Comparison of ENCODE assay signal across 10 cellular contexts in genomic region chr10:79323602-79324001, GRCh38. TPM values are rescaled to one million over a fixed set of nuclear protein-coding genes. Genes with fewer than 3 reads are reported as not detected.
A peak's percentile ranks its signal among the peaks of the same experiment; 100 is the strongest.
DNase-seq lines count a peak whose midpoint lies in the region; ATAC-seq and TF ChIP-seq lines count a peak whose summit lies in the region.
"Had no signal": no experiment of that assay in that cellular context is flagged by ENCODE, and none has a peak within 500 bp of the region (broad histone marks: within the 10 kb centered on the region; RNA-seq: fewer than 3 reads in every experiment).

No MANE protein-coding gene starts in this region.

- TF ChIP-seq RAD21 in SK-N-SH (IDR thresholded peaks at IDR 0.05; ENCODE audit: low read length) = no peak

- H3K79me2 ChIP-seq in SK-N-SH (ENCODE audit: insufficient read depth) = no peaks in the 10 kb centered on the region
- no peaks in the 10 kb centered on the region for H3K79me2 ChIP-seq in KMS-11 (ENCODE audit: insufficient read depth, low read depth)
- no peaks in the 10 kb centered on the region for H3K79me2 ChIP-seq in osteoblast (ENCODE audit: insufficient read depth, low read length)

- H3F3A ChIP-seq in SK-N-SH (replicated peaks; ENCODE audit: insufficient read depth) = peaks cover 18% of the 10 kb centered on the region

- H3K27ac ChIP-seq in SK-N-SH (ENCODE audit: low read depth in 2 of 2, low read length in 1 of 2) (peak overlapping the region in 1 of 2 experiments; percentile 68; a peak in 2 of 4 replicates), KMS-11 (peak overlapping the region; percentile 70), osteoblast (ENCODE audit: low read depth, low read length) (peak overlapping the region; percentile 74)
- H3K27ac ChIP-seq: 22Rv1 had no signal

- H3K9me2 ChIP-seq in SK-N-SH = no peaks in the 10 kb centered on the region

- POLR2A ChIA-PET in SK-N-SH (lab: Yijun Ruan, JAX) = no interaction called here

- CTCF ChIA-PET in SK-N-SH (lab: Yijun Ruan, JAX) = interaction anchor here (1.5 kb wide), 2 partner anchors 24 to 164 kb away, joined by 4 to 5 read pairs; no protein-coding TSS in a partner anchor

- H3K9me3 Mint-ChIP-seq in activated naive CD8-positive, alpha-beta T cell treated with anti-CD3 and anti-CD28 coated beads, Interleukin-2, amount 50 U/mL, for 24 hours = peaks cover 13% of the 10 kb centered on the region
- no peaks in the 10 kb centered on the region for H3K9me3 Mint-ChIP-seq in type B pancreatic cell

- H3K36me3 ChIP-seq in SK-N-SH (replicated peaks in 1 of 2; ENCODE audit: control insufficient read depth in 1 of 2, insufficient read depth in 2 of 2, low read length in 1 of 2) = no peaks in the 10 kb centered on the region
- no peaks in the 10 kb centered on the region for H3K36me3 ChIP-seq in KMS-11 (ENCODE audit: insufficient read depth)
- H3K36me3 ChIP-seq in osteoblast (ENCODE audit: insufficient read depth, low read length) = no peaks in the 10 kb centered on the region

- no peak overlapping the region for H3K4me3 ChIP-seq in SK-N-SH (ENCODE audit: low read depth in 2 of 2, low read length in 1 of 2)
- H3K4me3 ChIP-seq in KMS-11 (IDR thresholded peaks at IDR 0.05; ENCODE audit: insufficient read depth, low read depth, low read length) = no peak overlapping the region
- no peak overlapping the region for H3K4me3 ChIP-seq in osteoblast (ENCODE audit: insufficient read depth, low read length)

- no peaks in the 10 kb centered on the region for H4K20me1 ChIP-seq in SK-N-SH (ENCODE audit: insufficient read depth)
- H4K20me1 ChIP-seq in KMS-11 (ENCODE audit: insufficient read depth) = no peaks in the 10 kb centered on the region
- no peaks in the 10 kb centered on the region for H4K20me1 ChIP-seq in osteoblast (ENCODE audit: insufficient read depth, low read length)

- peaks cover 18 to 24% of the 10 kb centered on the region in 2 experiments; a peak in 3 of 4 replicates for H3K4me1 ChIP-seq in SK-N-SH (ENCODE audit: control insufficient read depth in 1 of 2, insufficient read depth in 2 of 2, low read depth in 1 of 2, low read length in 1 of 2)
- H3K4me1 ChIP-seq in KMS-11 (ENCODE audit: low read depth, poor library complexity, severe bottlenecking) = peaks cover 59% of the 10 kb centered on the region
- H3K4me1 ChIP-seq in osteoblast (ENCODE audit: insufficient read depth, low read length) = peaks cover 45% of the 10 kb centered on the region

- peaks cover 62% of the 10 kb centered on the region for H3K4me1 Mint-ChIP-seq in activated naive CD8-positive, alpha-beta T cell treated with anti-CD3 and anti-CD28 coated beads, Interleukin-2, amount 50 U/mL, for 24 hours
- peaks cover 10% of the 10 kb centered on the region for H3K4me1 Mint-ChIP-seq in type B pancreatic cell (ENCODE audit: unreplicated experiment)

- H3K4me2 ChIP-seq in SK-N-SH (no peak overlapping the region), KMS-11 (peak overlapping the region; percentile 78), osteoblast (ENCODE audit: insufficient read depth, low read length) (peak overlapping the region; percentile 49)

- no peak for TF ChIP-seq CTCF in SK-N-SH (IDR thresholded peaks at IDR 0.05)
- no peak for TF ChIP-seq CTCF in KMS-11 (conservative IDR thresholded peaks at IDR 0.05; ENCODE audit: low read depth, low read length)
- no peak for TF ChIP-seq CTCF in osteoblast (IDR thresholded peaks at IDR 0.05; ENCODE audit: extremely low read depth, low read depth, low read length)
- TF ChIP-seq CTCF in type B pancreatic cell (conservative IDR thresholded peaks at IDR 0.05) = no peak

- H3K9ac ChIP-seq in SK-N-SH (no peak overlapping the region; the same call in 1 of the 2 replicates), KMS-11 (peak overlapping the region; percentile 46; the same call in 1 of the 2 replicates)

- H3K36me3 Mint-ChIP-seq in activated naive CD8-positive, alpha-beta T cell treated with anti-CD3 and anti-CD28 coated beads, Interleukin-2, amount 50 U/mL, for 24 hours (ENCODE audit: low read depth) = no peaks in the 10 kb centered on the region
- H3K36me3 Mint-ChIP-seq in type B pancreatic cell = no peaks in the 10 kb centered on the region

- H3K27me3 Mint-ChIP-seq in activated naive CD8-positive, alpha-beta T cell treated with anti-CD3 and anti-CD28 coated beads, Interleukin-2, amount 50 U/mL, for 24 hours = no peaks in the 10 kb centered on the region
- H3K27me3 Mint-ChIP-seq in type B pancreatic cell = no peaks in the 10 kb centered on the region

- no peak for ATAC-seq in SK-N-SH treated with all-trans-retinoic acid at 6 μM for 48 hours
- no peak for ATAC-seq in activated naive CD8-positive, alpha-beta T cell treated with anti-CD3 and anti-CD28 coated beads, Interleukin-2, amount 50 U/mL, for 24 hours

- no peak for DNase-seq in SK-N-SH
- DNase-seq in activated naive CD8-positive, alpha-beta T cell treated with anti-CD3 and anti-CD28 coated beads, Interleukin-2, amount 50 U/mL, for 24 hours = no peak
- peak; percentile 71 for DNase-seq in osteoblast (ENCODE audit: insufficient read length, low spot score, missing footprints)
- DNase-seq in HUDEP-2 (lab: John Stamatoyannopoulos, UW; ENCODE audit: unreplicated experiment in 76 of 76) = no peak
- DNase-seq in type B pancreatic cell (ENCODE audit: extremely low spot score, unreplicated experiment) = no peak
- no peak for DNase-seq in SW 1271 (lab: John Stamatoyannopoulos, UW)
- DNase-seq: NCI-H2081 had no signal

- TF ChIP-seq EP300 in SK-N-SH (IDR thresholded peaks at IDR 0.05; ENCODE audit: borderline replicate concordance in 1 of 2, low read depth in 1 of 2, low read length in 1 of 2) = no peak

- H3K4me3 Mint-ChIP-seq in activated naive CD8-positive, alpha-beta T cell treated with anti-CD3 and anti-CD28 coated beads, Interleukin-2, amount 50 U/mL, for 24 hours = no peak overlapping the region
- no peak overlapping the region for H3K4me3 Mint-ChIP-seq in type B pancreatic cell

- H3K9me3 ChIP-seq in SK-N-SH (no peaks in the 10 kb centered on the region), osteoblast (ENCODE audit: low read depth, low read length) (no peaks in the 10 kb centered on the region)

- WGBS in SK-N-SH (ENCODE audit: low lambda C conversion rate) = 100% methylated on average over 1 of the region's 1 CpG

- H3K27ac Mint-ChIP-seq in activated naive CD8-positive, alpha-beta T cell treated with anti-CD3 and anti-CD28 coated beads, Interleukin-2, amount 50 U/mL, for 24 hours = peak overlapping the region; percentile 86
- no peak overlapping the region for H3K27ac Mint-ChIP-seq in type B pancreatic cell

- H3K27me3 ChIP-seq in SK-N-SH (ENCODE audit: insufficient read depth) = no peaks in the 10 kb centered on the region
- H3K27me3 ChIP-seq in KMS-11 (ENCODE audit: insufficient read depth, low read depth) = no peaks in the 10 kb centered on the region
- no peaks in the 10 kb centered on the region for H3K27me3 ChIP-seq in osteoblast (ENCODE audit: insufficient read depth, low read length)

- H2AFZ ChIP-seq in SK-N-SH (ENCODE audit: low read depth) = peak overlapping the region; percentile 74; the same call in 1 of the 2 replicates
- peak overlapping the region; percentile 52 for H2AFZ ChIP-seq in KMS-11 (ENCODE audit: low read depth)
- H2AFZ ChIP-seq in osteoblast (ENCODE audit: low read length) = peak overlapping the region; percentile 73

TF ChIP-seq in SK-N-SH, 30 proteins besides CTCF, POLR2A, EP300 and RAD21 (continues in another document):
- no peak for TF ChIP-seq TEAD4 (IDR thresholded peaks at IDR 0.05; ENCODE audit: borderline replicate concordance, insufficient read depth)
- TF ChIP-seq NFIC (IDR thresholded peaks at IDR 0.05; ENCODE audit: borderline replicate concordance) = no peak
- TF ChIP-seq JUND (IDR thresholded peaks at IDR 0.05) = no peak

TF ChIP-seq in SK-N-SH treated with all-trans-retinoic acid at 6 μM for 48 hours, 23 proteins besides CTCF, POLR2A, EP300 and RAD21:
- no peak for TF ChIP-seq TOX (CRISPR knock-in tag; IDR thresholded peaks at IDR 0.05; ENCODE audit: borderline replicate concordance)
- no peak for TF ChIP-seq POU6F1 (CRISPR knock-in tag; IDR thresholded peaks at IDR 0.05; ENCODE audit: borderline replicate concordance, low read depth)
- TF ChIP-seq GLIS3 (CRISPR knock-in tag; IDR thresholded peaks at IDR 0.05) = no peak
- TF ChIP-seq ZFP30 (CRISPR knock-in tag; IDR thresholded peaks at IDR 0.05) = no peak

RNA-seq across cellular contexts. Expression of gene PPIF, which starts 23.7 kb away (rescaled TPM):
- 73.8 and 85.9 TPM in 2 replicates for polyA plus RNA-seq in SK-N-SH (2012; rRNA removed)
- 64.9 and 80.6 TPM in 2 replicates for polyA plus RNA-seq in SK-N-SH (2012; cell fraction: cytosol; rRNA removed)
- 163 and 169 TPM in 2 replicates for polyA plus RNA-seq in SK-N-SH (2012; cell fraction: nucleus; rRNA removed)
- total RNA-seq in osteoblast (37.7 and 39.1 TPM in 2 replicates), type B pancreatic cell (ENCODE audit: low replicate concordance) (67.5 and 91.3 TPM in 2 replicates)
